In genomic region chr6:16851758-16852157, GRCh38 we compare ENCODE assay signal across 14 cellular contexts.
DNase-seq lines count a peak whose midpoint lies in the region; ATAC-seq and TF ChIP-seq lines count a peak whose summit lies in the region.
"Had no signal": no experiment of that assay in that cellular context is flagged by ENCODE, and none has a peak within 500 bp of the region (broad histone marks: within the 10 kb centered on the region; RNA-seq: fewer than 3 reads in every experiment).

No MANE protein-coding gene starts in this region.

- H2AFZ ChIP-seq in HCT116 (ENCODE audit: low read depth, low read length, poor library complexity, severe bottlenecking), result peak overlapping the region; percentile 41

- H3K27ac Mint-ChIP-seq in WTC11, result no peak overlapping the region
- no peak overlapping the region for H3K27ac Mint-ChIP-seq in naive thymus-derived CD8-positive, alpha-beta T cell
- H3K27ac Mint-ChIP-seq: naive B cell had no signal

- no peak overlapping the region for H3K4me3 Mint-ChIP-seq in WTC11
- no peak overlapping the region for H3K4me3 Mint-ChIP-seq in naive thymus-derived CD8-positive, alpha-beta T cell
- H3K4me3 Mint-ChIP-seq: naive B cell had no signal

- no peak overlapping the region for H3K4me2 ChIP-seq in HCT116 (ENCODE audit: low read length)

- ATAC-seq in HCT116, result no peak
- no peak for ATAC-seq in WTC11
- no peak for ATAC-seq in naive thymus-derived CD8-positive, alpha-beta T cell
- ATAC-seq: esophagus mucosa had no signal

- H3K9me2 ChIP-seq in HCT116 (ENCODE audit: insufficient read depth), result no peaks in the 10 kb centered on the region

- DNase-seq in GM10266 (ENCODE audit: extremely low spot score) (peak; percentile 20), HCT116 (ENCODE audit: low read depth, low spot score) (no peak), NOMO-1 treated with DMSO at 0.1 percent for 48 hours (lab: John Stamatoyannopoulos, UW; ENCODE audit: unreplicated experiment) (peak; percentile 95), fibroblast of pulmonary artery (ENCODE audit: low read depth) (peak; percentile 21), ACHN (no peak), WTC11 (ENCODE audit: low spot score) (no peak)
- DNase-seq in NK-92 treated with Interleukin-12 subunit alpha and Interleukin-12 subunit beta, amount 100 ng/mL, for 24 hours (lab: John Stamatoyannopoulos, UW), result no peak
- no peak for DNase-seq in naive thymus-derived CD8-positive, alpha-beta T cell
- DNase-seq: activated gamma-delta T cell, C1 segment of cervical spinal cord, islet precursor cell, naive B cell, Right ventricle myocardium superior had no signal

- no peaks in the 10 kb centered on the region for H3K9me3 Mint-ChIP-seq in WTC11
- no peaks in the 10 kb centered on the region for H3K9me3 Mint-ChIP-seq in naive thymus-derived CD8-positive, alpha-beta T cell
- H3K9me3 Mint-ChIP-seq: naive B cell had no signal

- CTCF ChIA-PET in HCT116 (lab: Charles Lee) (no interaction called here), WTC11 (lab: Charles Lee) (no interaction called here)

- POLR2A ChIA-PET in HCT116 (lab: Charles Lee) (no interaction called here), WTC11 (lab: Charles Lee) (no interaction called here)
- POLR2A ChIA-PET in naive thymus-derived CD8-positive, alpha-beta T cell (lab: Charles Lee), result no interaction called here

- H3K4me3 ChIP-seq in HCT116 (replicated peaks in 1 of 2; ENCODE audit: low read depth in 1 of 2, low read length in 2 of 2), result no peak overlapping the region
- no peak overlapping the region for H3K4me3 ChIP-seq in fibroblast of pulmonary artery (replicated peaks; ENCODE audit: low read depth, low read length)

- TF ChIP-seq POLR2A in HCT116 (IDR thresholded peaks at IDR 0.05; ENCODE audit: borderline replicate concordance, extremely low read depth, insufficient read depth, insufficient read length), result no peak

- RAD21 ChIA-PET in HCT116 (lab: Charles Lee; ENCODE audit: low non-redundant PET in 1 of 2, low total read pairs in 2 of 2, uncharacterized antibody in 2 of 2, unreplicated experiment in 2 of 2), result no interaction called here

- H3K9me3 ChIP-seq in HCT116 (ENCODE audit: control insufficient read depth in 1 of 2, insufficient read depth in 1 of 2, low read depth in 1 of 2, low read length in 2 of 2), result no peaks in the 10 kb centered on the region

- H4K20me1 ChIP-seq in HCT116 (ENCODE audit: insufficient read depth), result no peaks in the 10 kb centered on the region

- in situ Hi-C loops in ACHN (cut with HindIII; ENCODE audit: low pct_ligation_motif_present, low pct_unique_long_range_greater_than_20kb, low sequenced_read_pairs), result no loop called here

- H3K27me3 ChIP-seq in HCT116 (ENCODE audit: insufficient read depth, low read length), result no peaks in the 10 kb centered on the region

- H3K4me1 Mint-ChIP-seq in WTC11, result peaks cover 16% of the 10 kb centered on the region
- peaks cover 0 to 22% (median 15%) of the 10 kb centered on the region in 4 donors for H3K4me1 Mint-ChIP-seq in naive thymus-derived CD8-positive, alpha-beta T cell

- no peaks in the 10 kb centered on the region for H3K27me3 Mint-ChIP-seq in WTC11 (ENCODE audit: low read depth)
- peaks cover 3 to 31% (median 10%) of the 10 kb centered on the region in 5 donors for H3K27me3 Mint-ChIP-seq in naive thymus-derived CD8-positive, alpha-beta T cell

- intact Hi-C loops in HCT116 (cut with micrococcal nuclease), result no loop called here

- TF ChIP-seq RAD21 in HCT116 (IDR thresholded peaks at IDR 0.05; ENCODE audit: low read depth), result no peak

- no peak overlapping the region for H3K27ac ChIP-seq in HCT116 (ENCODE audit: low read depth, low read length)

- no peaks in the 10 kb centered on the region for H3K36me3 ChIP-seq in HCT116 (ENCODE audit: control insufficient read depth in 1 of 2, insufficient read depth in 2 of 2, low read length in 2 of 2)

- no peak overlapping the region for H3K9ac ChIP-seq in HCT116 (ENCODE audit: low read length)

- H3K4me1 ChIP-seq in HCT116 (ENCODE audit: control insufficient read depth in 1 of 2, insufficient read depth in 2 of 2, low read length in 2 of 2), result peaks cover 7 to 13% of the 10 kb centered on the region in 2 experiments

- TF ChIP-seq CTCF in GM10266 (IDR thresholded peaks at IDR 0.05; ENCODE audit: control insufficient read depth, insufficient read depth, low read depth, missing control alignments), result no peak
- TF ChIP-seq CTCF in HCT116 (IDR thresholded peaks at IDR 0.05 in 2 of 3, conservative IDR thresholded peaks at IDR 0.05 in 1 of 3; ENCODE audit: borderline replicate concordance in 1 of 3, insufficient read depth in 1 of 3, low read depth in 2 of 3, low read length in 2 of 3), result no peak
- TF ChIP-seq CTCF in fibroblast of pulmonary artery (IDR thresholded peaks at IDR 0.05; ENCODE audit: low read length, missing control alignments), result no peak
- TF ChIP-seq CTCF in WTC11 (IDR thresholded peaks at IDR 0.05), result no peak

- no TSS peak for BruUV-seq in HCT116 (replicated peaks; lab: Mats Ljungman, UMichigan)

- no peaks in the 10 kb centered on the region for H3K36me3 Mint-ChIP-seq in WTC11
- H3K36me3 Mint-ChIP-seq in naive thymus-derived CD8-positive, alpha-beta T cell, result no peaks in the 10 kb centered on the region
- H3K36me3 Mint-ChIP-seq: naive B cell had no signal

- H3K79me2 ChIP-seq in HCT116 (ENCODE audit: insufficient read depth, low read length), result no peaks in the 10 kb centered on the region

TF ChIP-seq in HCT116, 20 proteins besides CTCF, POLR2A, EP300 and RAD21 (continues in another document):
- TF ChIP-seq ATF3 (IDR thresholded peaks at IDR 0.05), result no peak
- no peak for TF ChIP-seq ZNF274 (IDR thresholded peaks at IDR 0.05; ENCODE audit: low read depth, low read length)
- no peak for TF ChIP-seq YY1 (IDR thresholded peaks at IDR 0.05; ENCODE audit: extremely low read depth, insufficient replicate concordance, low read depth, low read length)
- no peak for TF ChIP-seq SRF (IDR thresholded peaks at IDR 0.05; ENCODE audit: low read depth)
- TF ChIP-seq SP1 (IDR thresholded peaks at IDR 0.05; ENCODE audit: low read depth), result no peak
- TF ChIP-seq EZH2phosphoT487 (IDR thresholded peaks at IDR 0.05; ENCODE audit: borderline replicate concordance), result no peak
- no peak for TF ChIP-seq ELF1 (IDR thresholded peaks at IDR 0.05; ENCODE audit: borderline replicate concordance, low read depth)
- no peak for TF ChIP-seq ZBTB33 (IDR thresholded peaks at IDR 0.05; ENCODE audit: extremely low read depth, insufficient replicate concordance, low read length)

TF ChIP-seq in WTC11, 78 proteins besides CTCF, POLR2A, EP300 and RAD21 (continues in another document):
- TF ChIP-seq TCF7 (CRISPR knock-in tag; IDR thresholded peaks at IDR 0.05; ENCODE audit: low read depth) (no peak), SMAD4 (CRISPR knock-in tag; IDR thresholded peaks at IDR 0.05) (no peak), MAX (CRISPR knock-in tag; IDR thresholded peaks at IDR 0.05) (no peak), TP53 (CRISPR knock-in tag; IDR thresholded peaks at IDR 0.05) (no peak), IRF2 (CRISPR knock-in tag; IDR thresholded peaks at IDR 0.05; ENCODE audit: borderline replicate concordance, low read depth) (no peak), ZSCAN18 (CRISPR knock-in tag; IDR thresholded peaks at IDR 0.05) (no peak), MYBL2 (CRISPR knock-in tag; IDR thresholded peaks at IDR 0.05) (no peak)
- TF ChIP-seq, protein P1, sequence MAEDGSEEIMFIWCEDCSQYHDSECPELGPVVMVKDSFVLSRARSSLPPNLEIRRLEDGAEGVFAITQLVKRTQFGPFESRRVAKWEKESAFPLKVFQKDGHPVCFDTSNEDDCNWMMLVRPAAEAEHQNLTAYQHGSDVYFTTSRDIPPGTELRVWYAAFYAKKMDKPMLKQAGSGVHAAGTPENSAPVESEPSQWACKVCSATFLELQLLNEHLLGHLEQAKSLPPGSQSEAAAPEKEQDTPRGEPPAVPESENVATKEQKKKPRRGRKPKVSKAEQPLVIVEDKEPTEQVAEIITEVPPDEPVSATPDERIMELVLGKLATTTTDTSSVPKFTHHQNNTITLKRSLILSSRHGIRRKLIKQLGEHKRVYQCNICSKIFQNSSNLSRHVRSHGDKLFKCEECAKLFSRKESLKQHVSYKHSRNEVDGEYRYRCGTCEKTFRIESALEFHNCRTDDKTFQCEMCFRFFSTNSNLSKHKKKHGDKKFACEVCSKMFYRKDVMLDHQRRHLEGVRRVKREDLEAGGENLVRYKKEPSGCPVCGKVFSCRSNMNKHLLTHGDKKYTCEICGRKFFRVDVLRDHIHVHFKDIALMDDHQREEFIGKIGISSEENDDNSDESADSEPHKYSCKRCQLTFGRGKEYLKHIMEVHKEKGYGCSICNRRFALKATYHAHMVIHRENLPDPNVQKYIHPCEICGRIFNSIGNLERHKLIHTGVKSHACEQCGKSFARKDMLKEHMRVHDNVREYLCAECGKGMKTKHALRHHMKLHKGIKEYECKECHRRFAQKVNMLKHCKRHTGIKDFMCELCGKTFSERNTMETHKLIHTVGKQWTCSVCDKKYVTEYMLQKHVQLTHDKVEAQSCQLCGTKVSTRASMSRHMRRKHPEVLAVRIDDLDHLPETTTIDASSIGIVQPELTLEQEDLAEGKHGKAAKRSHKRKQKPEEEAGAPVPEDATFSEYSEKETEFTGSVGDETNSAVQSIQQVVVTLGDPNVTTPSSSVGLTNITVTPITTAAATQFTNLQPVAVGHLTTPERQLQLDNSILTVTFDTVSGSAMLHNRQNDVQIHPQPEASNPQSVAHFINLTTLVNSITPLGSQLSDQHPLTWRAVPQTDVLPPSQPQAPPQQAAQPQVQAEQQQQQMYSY (CRISPR knock-in tag; IDR thresholded peaks at IDR 0.05), result no peak
- TF ChIP-seq, protein P2, sequence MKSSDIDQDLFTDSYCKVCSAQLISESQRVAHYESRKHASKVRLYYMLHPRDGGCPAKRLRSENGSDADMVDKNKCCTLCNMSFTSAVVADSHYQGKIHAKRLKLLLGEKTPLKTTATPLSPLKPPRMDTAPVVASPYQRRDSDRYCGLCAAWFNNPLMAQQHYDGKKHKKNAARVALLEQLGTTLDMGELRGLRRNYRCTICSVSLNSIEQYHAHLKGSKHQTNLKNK (CRISPR knock-in tag; IDR thresholded peaks at IDR 0.05), result no peak

Comparison
In these comparisons a context has a peak if more than half of its experiments do, and no peak if none do; other contexts are left out.
1. DNase-seq: peak in GM10266 (single experiment), NOMO-1 treated with DMSO at 0.1 percent for 48 hours (single experiment) and fibroblast of pulmonary artery (single experiment); none in HCT116 (single experiment), ACHN (single experiment), NK-92 treated with Interleukin-12 subunit alpha and Interleukin-12 subunit beta, amount 100 ng/mL, for 24 hours (single experiment), WTC11 (single experiment) and naive thymus-derived CD8-positive, alpha-beta T cell (0 of 10).